20 cellular contexts compared by ENCODE assay signal in the genomic region with DNA sequence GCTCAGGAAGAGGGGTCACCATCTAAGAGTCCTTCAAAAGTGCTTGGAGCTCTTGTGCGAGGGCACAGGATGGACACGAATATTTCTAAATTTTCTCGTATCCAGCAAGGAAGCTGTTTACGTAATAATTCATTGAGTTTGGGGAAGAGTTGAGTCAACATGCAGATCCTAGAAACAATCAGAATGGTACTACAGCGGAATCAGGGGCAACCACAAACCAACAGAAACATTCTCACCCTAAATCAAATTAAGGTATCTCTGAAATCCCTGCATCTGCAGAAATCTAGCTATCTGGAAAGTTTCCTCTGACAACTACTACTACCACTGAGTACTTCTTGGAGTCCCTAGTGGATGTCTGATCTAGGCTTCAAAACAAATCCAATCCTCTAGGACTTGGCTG.
"Had no signal": no experiment of that assay in that cellular context is flagged by ENCODE, and none has a peak within 500 bp of the region (broad histone marks: within the 10 kb centered on the region; RNA-seq: fewer than 3 reads in every experiment).

No MANE protein-coding gene starts in this region.

- DNase-seq: colonic mucosa; effector CD4-positive, alpha-beta T cell; endodermal cell; foreskin melanocyte; kidney; left cardiac atrium; left ventricle myocardium inferior; lower lobe of right lung; mesenchymal stem cell; midbrain; naive B cell; posterior cingulate gyrus; right cardiac atrium; small intestine; stimulated activated CD4-positive, alpha-beta T cell treated with anti-CD3 and anti-CD28 coated beads, Interleukin-12 subunit alpha, Interleukin-12 subunit beta, amount 100 ng/mL, for 4 hours; stimulated activated naive CD4-positive, alpha-beta T cell treated with Interleukin-2 at 50 U/mL for 16 hours had no signal

- H3K79me2 ChIP-seq: hepatocyte had no signal

- H3K27me3 Mint-ChIP-seq: type B pancreatic cell had no signal

- H2AFZ ChIP-seq: hepatocyte had no signal

- H3K27me3 ChIP-seq: colonic mucosa, hepatocyte, neutrophil had no signal

- H3K4me3 ChIP-seq: colonic mucosa, hepatocyte, left ventricle myocardium inferior, lower lobe of right lung had no signal

- H3K9me3 Mint-ChIP-seq: endodermal cell, nephron, type B pancreatic cell had no signal

- H3K4me1 ChIP-seq: colonic mucosa, lower lobe of right lung had no signal

- H3K9me3 ChIP-seq: colonic mucosa, left ventricle myocardium inferior, lower lobe of right lung, neutrophil had no signal

- H3K27ac ChIP-seq: colonic mucosa, hepatocyte, left ventricle myocardium inferior, lower lobe of right lung, neutrophil had no signal

- H3K36me3 ChIP-seq: colonic mucosa, left ventricle myocardium inferior, lower lobe of right lung, neutrophil had no signal

- FAIRE-seq: kidney, small intestine had no signal

- H3K27ac Mint-ChIP-seq: endodermal cell, nephron, type B pancreatic cell had no signal

- H3K4me2 ChIP-seq: hepatocyte had no signal

- H3K36me3 Mint-ChIP-seq: type B pancreatic cell had no signal

- H3K4me3 Mint-ChIP-seq: endodermal cell, naive B cell, nephron, type B pancreatic cell had no signal

- H3K4me1 Mint-ChIP-seq: naive B cell, nephron had no signal

- ATAC-seq: lower lobe of right lung, right cardiac atrium had no signal
